24 cellular contexts compared by ENCODE assay signal in the genomic region with DNA sequence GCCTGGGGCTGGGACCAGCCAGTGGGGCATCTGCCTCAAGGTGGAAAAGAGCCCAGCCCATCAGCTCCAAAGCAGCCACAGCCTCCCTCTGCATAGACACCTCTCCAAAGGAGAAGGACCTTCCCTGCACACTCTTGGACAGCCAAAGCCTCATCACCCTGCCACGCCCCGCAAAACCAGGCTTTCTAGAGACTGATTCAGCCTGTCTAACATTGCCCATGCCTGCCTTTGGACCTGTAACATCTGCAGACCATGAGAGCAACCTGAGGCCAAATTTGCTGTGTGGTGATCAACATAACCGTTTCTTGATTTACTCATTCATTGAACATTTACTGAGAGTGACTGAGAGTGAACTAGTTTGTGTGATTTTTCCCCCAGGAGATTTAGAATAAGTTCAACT.
"Had no signal": no experiment of that assay in that cellular context is flagged by ENCODE, and none has a peak within 500 bp of the region (broad histone marks: within the 10 kb centered on the region; RNA-seq: fewer than 3 reads in every experiment).

No MANE protein-coding gene starts in this region.

- H3K27me3 ChIP-seq: right lobe of liver, suprapubic skin, thyroid gland, upper lobe of left lung, vagina had no signal

- DNase-seq: effector CD4-positive, alpha-beta T cell; endodermal cell; glutamatergic neuron; islet precursor cell; mucosa of descending colon; naive thymus-derived CD8-positive, alpha-beta T cell; occipital lobe; retina; right lobe of liver; stimulated activated CD4-positive, alpha-beta T cell treated with anti-CD3 and anti-CD28 coated beads, Interleukin-4, amount 100 ng/mL, for 1 hour; stimulated activated CD8-positive, alpha-beta memory T cell treated with anti-CD3 and anti-CD28 coated beads, Interleukin-4, amount 100 ng/mL, for 48 hours; stimulated activated naive CD8-positive, alpha-beta T cell treated with anti-CD3 and anti-CD28 coated beads, Interleukin-15, Interleukin-2, amounts not matched to agents 100 U/mL and 50 U/mL, for 24 hours; thyroid gland had no signal

- H3K4me3 ChIP-seq: coronary artery, gastroesophageal sphincter, mucosa of descending colon, prostate gland, right lobe of liver, suprapubic skin, thyroid gland, upper lobe of left lung, vagina had no signal

- H3K4me1 ChIP-seq: gastroesophageal sphincter, parathyroid adenoma, prostate gland, right lobe of liver, suprapubic skin, upper lobe of left lung, vagina had no signal

- H3K27ac ChIP-seq: coronary artery, gastroesophageal sphincter, parathyroid adenoma, prostate gland, right lobe of liver, suprapubic skin, thyroid gland, upper lobe of left lung, vagina had no signal

- H3K36me3 ChIP-seq: gastroesophageal sphincter, prostate gland, right lobe of liver, suprapubic skin, thyroid gland, upper lobe of left lung, vagina had no signal

- FAIRE-seq: endothelial cell of umbilical vein had no signal

- H3K9me3 ChIP-seq: gastroesophageal sphincter, mucosa of descending colon, prostate gland, right lobe of liver, suprapubic skin, thyroid gland, upper lobe of left lung, vagina had no signal

- ATAC-seq: esophagus mucosa; gastroesophageal sphincter; left lobe of liver; mucosa of descending colon; naive thymus-derived CD8-positive, alpha-beta T cell; stimulated activated effector memory CD8-positive, alpha-beta T cell treated with anti-CD3 and anti-CD28 coated beads, Interleukin-12 subunit alpha, Interleukin-12 subunit beta, amount 100 ng/mL, for 72 hours; stimulated activated naive CD8-positive, alpha-beta T cell treated with anti-CD3 and anti-CD28 coated beads, Interleukin-15, Interleukin-2, amounts not matched to agents 100 U/mL and 50 U/mL, for 24 hours had no signal
